8 cellular contexts compared by ENCODE assay signal in the genomic region with DNA sequence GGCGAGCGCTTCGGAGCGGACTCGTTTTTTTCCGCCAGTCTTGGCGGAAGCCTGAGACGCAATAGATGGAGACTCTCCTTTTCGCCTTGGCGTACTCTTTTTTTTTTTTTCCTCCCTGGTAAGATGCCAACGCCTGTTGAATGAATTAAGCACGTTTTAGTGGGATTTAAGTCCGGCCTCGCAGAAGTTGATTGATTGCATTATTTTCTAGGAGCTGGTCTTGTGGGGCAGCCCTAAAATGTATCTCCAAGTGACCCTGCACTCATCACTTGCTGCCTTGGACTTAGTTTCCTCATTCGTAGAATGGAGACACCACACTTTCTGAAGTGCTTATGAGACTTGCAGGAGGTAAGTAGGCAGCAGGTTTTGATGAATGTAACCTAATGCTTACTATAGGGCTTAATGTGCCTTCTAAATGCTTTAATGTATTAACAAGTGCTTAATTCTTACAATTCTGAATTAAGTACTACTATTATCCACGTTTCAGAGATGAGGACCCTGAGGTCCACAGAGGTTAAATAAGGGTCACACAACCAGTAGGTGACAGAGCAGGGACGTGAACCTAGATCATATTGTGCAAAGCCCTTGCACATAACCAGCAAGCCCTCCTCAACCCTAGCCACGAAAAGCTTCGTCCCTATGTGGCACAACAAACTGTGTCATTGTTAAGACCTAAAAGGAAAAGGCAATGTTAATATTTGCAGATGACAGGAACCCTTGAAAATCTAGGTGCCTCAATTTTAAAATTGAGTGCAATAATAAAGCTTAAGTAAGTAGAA. TPM values are rescaled to one million over a fixed set of nuclear protein-coding genes. Genes with fewer than 3 reads are reported as not detected.
DNase-seq lines count a peak whose midpoint lies in the region; ATAC-seq, FAIRE-seq and TF ChIP-seq lines count a peak whose summit lies in the region.

No MANE protein-coding gene starts in this region.

- peak overlapping the region; percentile 83 for H3K4me3 ChIP-seq in endocrine pancreas (ENCODE audit: control insufficient read depth, insufficient read depth, low read length)

- peak overlapping the region; percentile 98 for H3K4me3 Mint-ChIP-seq in activated CD8-positive, alpha-beta memory T cell treated with anti-CD3 and anti-CD28 coated beads, Interleukin-2, amount 10 ng/mL, durations not matched to agents 7 days and 5 days
- H3K4me3 Mint-ChIP-seq in osteocyte (ENCODE audit: unreplicated experiment), result peak overlapping the region; percentile 91

- no peak for FAIRE-seq in frontal cortex (lab: Jason Lieb, UNC)

- no peaks in the 10 kb centered on the region for H3K9me3 ChIP-seq in endocrine pancreas (ENCODE audit: control insufficient read depth, low read length)

- peak overlapping the region; percentile 94 for H3K27ac Mint-ChIP-seq in activated CD8-positive, alpha-beta memory T cell treated with anti-CD3 and anti-CD28 coated beads, Interleukin-2, amount 10 ng/mL, durations not matched to agents 7 days and 5 days
- peak overlapping the region; percentile 93 for H3K27ac Mint-ChIP-seq in osteocyte (ENCODE audit: unreplicated experiment)

- peaks cover 25% of the 10 kb centered on the region for H3K36me3 Mint-ChIP-seq in activated CD8-positive, alpha-beta memory T cell treated with anti-CD3 and anti-CD28 coated beads, Interleukin-2, amount 10 ng/mL, durations not matched to agents 7 days and 5 days
- H3K36me3 Mint-ChIP-seq in osteocyte (ENCODE audit: unreplicated experiment), result no peaks in the 10 kb centered on the region

- no peaks in the 10 kb centered on the region for H3K27me3 ChIP-seq in endocrine pancreas (ENCODE audit: control insufficient read depth, insufficient read depth, low read length)

- H3K27me3 Mint-ChIP-seq in activated CD8-positive, alpha-beta memory T cell treated with anti-CD3 and anti-CD28 coated beads, Interleukin-2, amount 10 ng/mL, durations not matched to agents 7 days and 5 days, result no peaks in the 10 kb centered on the region
- no peaks in the 10 kb centered on the region for H3K27me3 Mint-ChIP-seq in osteocyte (ENCODE audit: unreplicated experiment)

- ATAC-seq in activated CD8-positive, alpha-beta memory T cell treated with anti-CD3 and anti-CD28 coated beads, Interleukin-2, amount 10 ng/mL, durations not matched to agents 7 days and 5 days, result peak; percentile 25
- ATAC-seq in HG02852 (IDR thresholded peaks at IDR 0.05; ENCODE audit: unreplicated experiment), result peak; percentile 30

- peaks cover 37% of the 10 kb centered on the region for H3K4me1 Mint-ChIP-seq in activated CD8-positive, alpha-beta memory T cell treated with anti-CD3 and anti-CD28 coated beads, Interleukin-2, amount 10 ng/mL, durations not matched to agents 7 days and 5 days
- H3K4me1 Mint-ChIP-seq in osteocyte (ENCODE audit: unreplicated experiment), result peaks cover 43% of the 10 kb centered on the region

- peaks cover 20% of the 10 kb centered on the region for H3K4me1 ChIP-seq in endocrine pancreas (ENCODE audit: control insufficient read depth, insufficient read depth, low read length)

- peak overlapping the region; percentile 68 for H3K9ac ChIP-seq in endocrine pancreas (ENCODE audit: control insufficient read depth, insufficient read depth, low read length)

- CTCF ChIA-PET in activated CD8-positive, alpha-beta memory T cell treated with anti-CD3 and anti-CD28 coated beads, Interleukin-2, amount 10 ng/mL, durations not matched to agents 7 days and 5 days (lab: Charles Lee), result interaction anchor here (0.7 to 5.3 kb wide), 5 partner anchors 9 to 51 kb away, joined by 3 to 36 read pairs (median 4); a partner anchor contains a TSS

- no peak for DNase-seq in activated CD8-positive, alpha-beta memory T cell treated with anti-CD3 and anti-CD28 coated beads, Interleukin-2, amount 10 ng/mL, durations not matched to agents 7 days and 5 days
- no peak for DNase-seq in activated CD8-positive, alpha-beta memory T cell treated with anti-CD3 and anti-CD28 coated beads, Interleukin-2, amount 50 U/mL, for 4 hours
- no peak for DNase-seq in osteocyte (ENCODE audit: extremely low spot score, unreplicated experiment)
- no peak for DNase-seq in NCI-H2227 (lab: John Stamatoyannopoulos, UW; ENCODE audit: unreplicated experiment)
- no peak for DNase-seq in frontal cortex (ENCODE audit: low spot score in 2 of 2)

- no peak for TF ChIP-seq CTCF in osteocyte (IDR thresholded peaks at IDR 0.05)

- no peaks in the 10 kb centered on the region for H3K36me3 ChIP-seq in endocrine pancreas (ENCODE audit: control insufficient read depth, insufficient read depth, low read length)

- no peaks in the 10 kb centered on the region for H3K9me3 Mint-ChIP-seq in activated CD8-positive, alpha-beta memory T cell treated with anti-CD3 and anti-CD28 coated beads, Interleukin-2, amount 10 ng/mL, durations not matched to agents 7 days and 5 days (ENCODE audit: low read depth)
- H3K9me3 Mint-ChIP-seq in osteocyte (ENCODE audit: unreplicated experiment), result no peaks in the 10 kb centered on the region

TF ChIP-seq in PFSK-1, 5 proteins besides CTCF, POLR2A, EP300 and RAD21:
- no peak for TF ChIP-seq SIN3A (IDR thresholded peaks at IDR 0.05; ENCODE audit: borderline replicate concordance, insufficient read depth, low read length)
- 0 out of 2 replicates have a peak, but pooled peaks have one; percentile 20 for TF ChIP-seq POLR2AphosphoS5 (IDR thresholded peaks at IDR 0.05; ENCODE audit: low read depth, low read length)

RNA-seq across cellular contexts. Expression of a gene that starts 0.5 kb away (rescaled TPM):
- 100 to 1,000 TPM; 111 to 138 TPM for total RNA-seq in activated CD8-positive, alpha-beta memory T cell treated with anti-CD3 and anti-CD28 coated beads, Interleukin-2, amount 10 ng/mL, durations not matched to agents 7 days and 5 days
- polyA plus RNA-seq in PFSK-1 (2012; ENCODE audit: insufficient read length, low read depth), result 33.7 TPM
- total RNA-seq in osteocyte (65.8 and 78.8 TPM in 2 replicates), frontal cortex (97.4 TPM)

RNA-seq across cellular contexts. Expression of a gene that starts 33.0 kb away (rescaled TPM):
- total RNA-seq in activated CD8-positive, alpha-beta memory T cell treated with anti-CD3 and anti-CD28 coated beads, Interleukin-2, amount 10 ng/mL, durations not matched to agents 7 days and 5 days, result under 1 TPM in 1 of 2 experiments, not detected in 1; 0.14 TPM
- polyA plus RNA-seq in PFSK-1 (2012; ENCODE audit: insufficient read length, low read depth), result 5.9 TPM
- total RNA-seq in osteocyte, result 49.2 and 50.0 TPM in 2 replicates
- 73.4 TPM for total RNA-seq in frontal cortex

Comparison
In these comparisons a context has a peak if more than half of its experiments do, and no peak if none do; other contexts are left out.
1. RNA of a gene that starts 33.0 kb away (total RNA-seq): 73.4 TPM in frontal cortex (single experiment) and 49.2 to 50.0 TPM in osteocyte; 0.14 TPM in activated CD8-positive, alpha-beta memory T cell treated with anti-CD3 and anti-CD28 coated beads, Interleukin-2, amount 10 ng/mL, durations not matched to agents 7 days and 5 days; every median in the first group is over 10 times any median in the second.